Comparison of ENCODE assay signal across 18 cellular contexts in genomic region chr9:105483618-105484017, GRCh38. TPM values are rescaled to one million over a fixed set of nuclear protein-coding genes. Genes with fewer than 3 reads are reported as not detected.
A peak's percentile ranks its signal among the peaks of the same experiment; 100 is the strongest.
DNase-seq lines count a peak whose midpoint lies in the region; ATAC-seq and TF ChIP-seq lines count a peak whose summit lies in the region.
"Had no signal": no experiment of that assay in that cellular context is flagged by ENCODE, and none has a peak within 500 bp of the region (broad histone marks: within the 10 kb centered on the region; RNA-seq: fewer than 3 reads in every experiment).

No MANE protein-coding gene starts in this region.

- no peak for TF ChIP-seq CTCF in activated CD8-positive, alpha-beta T cell treated with anti-CD3 and anti-CD28 coated beads for 36 hours (IDR thresholded peaks at IDR 0.05)

- H3K36me3 Mint-ChIP-seq in activated CD8-positive, alpha-beta T cell treated with anti-CD3 and anti-CD28 coated beads for 36 hours (ENCODE audit: low read depth) = no peaks in the 10 kb centered on the region

- no peak overlapping the region for H3K27ac Mint-ChIP-seq in activated CD8-positive, alpha-beta T cell treated with anti-CD3 and anti-CD28 coated beads for 36 hours
- H3K27ac Mint-ChIP-seq: activated CD4-positive, alpha-beta T cell treated with anti-CD3 and anti-CD28 coated beads, Interleukin-2, amount 10 ng/mL, durations not matched to agents 24 days and 14 days had no signal

- ATAC-seq in GM18861 (IDR thresholded peaks at IDR 0.05; ENCODE audit: unreplicated experiment) (peak; percentile 76), GM21390 (IDR thresholded peaks at IDR 0.05; ENCODE audit: unreplicated experiment) (peak; percentile 73), HG03066 (IDR thresholded peaks at IDR 0.05; ENCODE audit: low read depth, unreplicated experiment) (peak; percentile 72)
- ATAC-seq in activated CD8-positive, alpha-beta T cell treated with anti-CD3 and anti-CD28 coated beads for 36 hours = no peak
- ATAC-seq: activated T-cell treated with anti-CD3 and anti-CD28 coated beads, Interleukin-2, amount 50 U/mL, for 4 hours; right cardiac atrium had no signal

- CTCF ChIA-PET in activated CD8-positive, alpha-beta T cell treated with anti-CD3 and anti-CD28 coated beads for 36 hours (lab: Charles Lee) = no interaction called here

- H3K9me3 Mint-ChIP-seq in activated CD8-positive, alpha-beta T cell treated with anti-CD3 and anti-CD28 coated beads for 36 hours = no peaks in the 10 kb centered on the region
- H3K9me3 Mint-ChIP-seq: activated CD4-positive, alpha-beta T cell treated with anti-CD3 and anti-CD28 coated beads, Interleukin-2, amount 10 ng/mL, durations not matched to agents 24 days and 14 days; activated T-cell treated with anti-CD3 and anti-CD28 coated beads, Interleukin-2, amount 50 U/mL, for 4 hours; neural crest cell had no signal

- intact Hi-C loops in activated CD8-positive, alpha-beta T cell treated with anti-CD3 and anti-CD28 coated beads for 36 hours (cut with micrococcal nuclease) = no loop called here

- H3K4me1 Mint-ChIP-seq in activated CD8-positive, alpha-beta T cell treated with anti-CD3 and anti-CD28 coated beads for 36 hours (ENCODE audit: low read depth) = no peaks in the 10 kb centered on the region
- H3K4me1 Mint-ChIP-seq: activated CD4-positive, alpha-beta T cell treated with anti-CD3 and anti-CD28 coated beads, Interleukin-2, amount 10 ng/mL, durations not matched to agents 24 days and 14 days; neural crest cell had no signal

- POLR2A ChIA-PET in activated CD8-positive, alpha-beta T cell treated with anti-CD3 and anti-CD28 coated beads for 36 hours (lab: Charles Lee) = no interaction called here

- H3K4me3 Mint-ChIP-seq in activated CD8-positive, alpha-beta T cell treated with anti-CD3 and anti-CD28 coated beads for 36 hours = no peak overlapping the region
- H3K4me3 Mint-ChIP-seq: activated CD4-positive, alpha-beta T cell treated with anti-CD3 and anti-CD28 coated beads, Interleukin-2, amount 10 ng/mL, durations not matched to agents 24 days and 14 days; activated T-cell treated with anti-CD3 and anti-CD28 coated beads, Interleukin-2, amount 50 U/mL, for 4 hours; neural crest cell had no signal

- DNase-seq in OCI-M1 (lab: John Stamatoyannopoulos, UW) (peak; percentile 25), cerebellar cortex (ENCODE audit: low spot score) (no peak), activated gamma-delta T cell (lab: John Stamatoyannopoulos, UW) (no peak)
- no peak for DNase-seq in activated CD8-positive, alpha-beta T cell treated with anti-CD3 and anti-CD28 coated beads for 36 hours
- DNase-seq: activated CD4-positive, alpha-beta T cell treated with anti-CD3 and anti-CD28 coated beads, Interleukin-2, amount 10 ng/mL, durations not matched to agents 24 days and 14 days; activated T-cell treated with anti-CD3 and anti-CD28 coated beads, Interleukin-2, amount 50 U/mL, for 4 hours; cerebellar nuclear complex; DMS79 treated with DMSO at 0.1 percent for 48 hours; NCI-H1092; right cardiac atrium; SHP77 treated with DMSO at 0.1 percent for 48 hours; stimulated activated CD4-positive, alpha-beta T cell treated with anti-CD3 and anti-CD28 coated beads, Interleukin-2, amount 100 ng/mL, for 24 hours; T-helper 9 cell; tibial artery had no signal

- H3K27me3 Mint-ChIP-seq in activated CD8-positive, alpha-beta T cell treated with anti-CD3 and anti-CD28 coated beads for 36 hours = no peaks in the 10 kb centered on the region
- H3K27me3 Mint-ChIP-seq: activated CD4-positive, alpha-beta T cell treated with anti-CD3 and anti-CD28 coated beads, Interleukin-2, amount 10 ng/mL, durations not matched to agents 24 days and 14 days had no signal

RNA-seq across cellular contexts. Expression of gene FSD1L, which starts 35.8 kb away (rescaled TPM):
- total RNA-seq in activated CD8-positive, alpha-beta T cell treated with anti-CD3 and anti-CD28 coated beads for 36 hours = 1 to 10 TPM; 1.3 TPM
